In genomic region chr2:190835303-190835930, GRCh38 we compare ENCODE assay signal across 10 cellular contexts. TPM values are rescaled to one million over a fixed set of nuclear protein-coding genes. Genes with fewer than 3 reads are reported as not detected.
DNase-seq lines count a peak whose midpoint lies in the region; ATAC-seq and TF ChIP-seq lines count a peak whose summit lies in the region.
"Had no signal": no experiment of that assay in that cellular context is flagged by ENCODE, and none has a peak within 500 bp of the region (broad histone marks: within the 10 kb centered on the region; RNA-seq: fewer than 3 reads in every experiment).

No MANE protein-coding gene starts in this region.

- TF ChIP-seq CTCF in cardiac fibroblast (IDR thresholded peaks at IDR 0.05; ENCODE audit: low read depth, low read length) = no peak

- peak; percentile 88 to 90 for DNase-seq in cardiac fibroblast (ENCODE audit: low read depth in 2 of 2)
- DNase-seq in kidney glomerular epithelial cell (lab: John Stamatoyannopoulos, UW) = peak; percentile 81
- peak; percentile 81 to 90 for DNase-seq in aorta
- no peak for DNase-seq in NCI-H345 (lab: John Stamatoyannopoulos, UW)
- DNase-seq in Karpas-422 = no peak
- DNase-seq in T-helper 9 cell = no peak
- DNase-seq: NCI-H774, substantia nigra had no signal

- peaks cover 2 to 10% of the 10 kb centered on the region in 2 donors for H3K4me1 ChIP-seq in aorta (ENCODE audit: control insufficient read depth in 1 of 2, insufficient read depth in 2 of 2, low read length in 2 of 2)
- no peaks in the 10 kb centered on the region for H3K4me1 ChIP-seq in Karpas-422 (ENCODE audit: low read length)

- peak overlapping the region in 1 of 2 donors; percentile 33 for H3K27ac ChIP-seq in aorta (ENCODE audit: low read depth in 1 of 2, low read length in 2 of 2)
- H3K27ac ChIP-seq in Karpas-422 (ENCODE audit: low read length) = no peak overlapping the region
- H3K27ac ChIP-seq: epithelial cell of prostate had no signal

- no peak overlapping the region for H3K9ac ChIP-seq in Karpas-422 (ENCODE audit: low read length)

- H3K36me3 ChIP-seq in aorta (ENCODE audit: control insufficient read depth in 1 of 2, insufficient read depth in 2 of 2, low read length in 1 of 2) (no peaks in the 10 kb centered on the region), Karpas-422 (ENCODE audit: insufficient read depth, low read length) (no peaks in the 10 kb centered on the region)

- H3K4me2 ChIP-seq in Karpas-422 (ENCODE audit: low read depth, low read length, poor library complexity, severe bottlenecking) = no peak overlapping the region

- H2AFZ ChIP-seq in Karpas-422 (ENCODE audit: low read length) = no peak overlapping the region

- ATAC-seq in aorta (ENCODE audit: low FRiP score) = peak; percentile 84

- H3K27me3 ChIP-seq in aorta (ENCODE audit: control insufficient read depth in 1 of 2, insufficient read depth in 2 of 2, low read length in 1 of 2) (no peaks in the 10 kb centered on the region), Karpas-422 (ENCODE audit: low read length) (no peaks in the 10 kb centered on the region)

- H3K9me3 ChIP-seq in aorta (ENCODE audit: control insufficient read depth, low read length) (no peaks in the 10 kb centered on the region), Karpas-422 (ENCODE audit: low read length) (no peaks in the 10 kb centered on the region)

- 38 to 41% methylated on average over 3 of the region's 3 CpGs for WGBS in aorta, 2 donors

- H3K9me2 ChIP-seq in Karpas-422 (replicated peaks; ENCODE audit: insufficient read depth, low read length) = no peaks in the 10 kb centered on the region

- intact Hi-C loops in aorta (cut with DNase I) = no loop called here

- TF ChIP-seq EP300 in Ishikawa (IDR thresholded peaks at IDR 0.05; ENCODE audit: borderline replicate concordance) = no peak

- TF ChIP-seq RAD21 in Ishikawa (IDR thresholded peaks at IDR 0.05; ENCODE audit: low read depth) = no peak

- no peaks in the 10 kb centered on the region for H4K20me1 ChIP-seq in Karpas-422 (ENCODE audit: insufficient read depth, low read depth, low read length)

- H3K4me3 ChIP-seq in cardiac fibroblast (replicated peaks in 1 of 2; ENCODE audit: low read depth in 2 of 2, low read length in 2 of 2) (no peak overlapping the region), aorta (ENCODE audit: low read length in 2 of 2) (no peak overlapping the region), Karpas-422 (ENCODE audit: low read length) (no peak overlapping the region)

- no peaks in the 10 kb centered on the region for H3K79me2 ChIP-seq in Karpas-422 (ENCODE audit: low read length)

TF ChIP-seq in Ishikawa, 13 proteins besides CTCF, POLR2A, EP300 and RAD21:
- TF ChIP-seq TEAD4 (IDR thresholded peaks at IDR 0.05) (peak; percentile 49; the same call in 1 of the 2 replicates), FOXM1 (IDR thresholded peaks at IDR 0.05; ENCODE audit: borderline replicate concordance, low read depth) (no peak), TCF12 (IDR thresholded peaks at IDR 0.05; ENCODE audit: low read depth) (no peak)
TF ChIP-seq in Ishikawa: peak in this region for 1.

RNA-seq across cellular contexts. Expression of gene GLS, which starts 45.2 kb away (rescaled TPM):
- total RNA-seq in aorta = 100 to 1,000 TPM; 344 to 425 TPM
- 100 to 1,000 TPM in 1 of 2 donors, 10 to 100 TPM in 1; 59.4 to 109 TPM for polyA plus RNA-seq in aorta
- total RNA-seq in Karpas-422 (2014; rRNA removed; shearing (Covaris generic); ENCODE audit: low replicate concordance) = 159 and 283 TPM in 2 replicates

Comparison
In these comparisons a context has a peak if more than half of its experiments do, and no peak if none do; other contexts are left out.
1. DNase-seq: peak in cardiac fibroblast (2 of 2), kidney glomerular epithelial cell (single experiment) and aorta (2 of 2); none in NCI-H345 (single experiment), Karpas-422 (single experiment) and T-helper 9 cell (single experiment).